ENCODE assay signal across 1 cellular context in genomic region chr6:135180458-135181332, GRCh38.
TF ChIP-seq lines count a peak whose summit lies in the region.

Gene MYB, plus strand, starts transcription at chr6:135181308. Its CDS starts 206 bp downstream, at chr6:135181514.

TF ChIP-seq in HepG2, 621 proteins besides CTCF, POLR2A, EP300 and RAD21 (continued from another document):
- TF ChIP-seq FIP1L1 (IDR thresholded peaks at IDR 0.05; ENCODE audit: borderline replicate concordance, insufficient read depth, low read depth, low read length): no peak
- TF ChIP-seq RARA (CRISPR knock-in tag; IDR thresholded peaks at IDR 0.05): no peak
- no peak for TF ChIP-seq ZNF501 (CRISPR knock-in tag; IDR thresholded peaks at IDR 0.05)
- TF ChIP-seq GTF3A (CRISPR knock-in tag; conservative IDR thresholded peaks at IDR 0.05): no peak
- TF ChIP-seq ZEB1 (IDR thresholded peaks at IDR 0.05; ENCODE audit: insufficient replicate concordance, low read depth): no peak
- no peak for TF ChIP-seq ZNF44 (CRISPR knock-in tag; IDR thresholded peaks at IDR 0.05)
- no peak for TF ChIP-seq PAX8 (CRISPR knock-in tag; IDR thresholded peaks at IDR 0.05; ENCODE audit: borderline replicate concordance)
- no peak for TF ChIP-seq ZIK1 (CRISPR knock-in tag; IDR thresholded peaks at IDR 0.05; ENCODE audit: borderline replicate concordance, low read depth)
- no peak for TF ChIP-seq ZNF407 (CRISPR knock-in tag; IDR thresholded peaks at IDR 0.05; ENCODE audit: not compliant biosample characterization)
- peak; percentile 70 for TF ChIP-seq ZNF777 (CRISPR knock-in tag; IDR thresholded peaks at IDR 0.05)
- no peak for TF ChIP-seq REL (CRISPR knock-in tag; conservative IDR thresholded peaks at IDR 0.05)
- TF ChIP-seq SKIL (CRISPR knock-in tag; IDR thresholded peaks at IDR 0.05; ENCODE audit: borderline replicate concordance): no peak
- no peak for TF ChIP-seq DRAP1 (CRISPR knock-in tag; IDR thresholded peaks at IDR 0.05)
- no peak for TF ChIP-seq ZBTB43 (CRISPR knock-in tag; conservative IDR thresholded peaks at IDR 0.05)
- no peak for TF ChIP-seq CENPT (CRISPR knock-in tag; IDR thresholded peaks at IDR 0.05; ENCODE audit: low read depth)
- TF ChIP-seq ZNF660 (CRISPR knock-in tag; IDR thresholded peaks at IDR 0.05; ENCODE audit: borderline replicate concordance, low read depth): no peak
- TF ChIP-seq ERF (CRISPR knock-in tag; IDR thresholded peaks at IDR 0.05): no peak
- TF ChIP-seq MIER3 (CRISPR knock-in tag; IDR thresholded peaks at IDR 0.05; ENCODE audit: borderline replicate concordance): no peak
- no peak for TF ChIP-seq NBN (conservative IDR thresholded peaks at IDR 0.05)
- no peak; the same call in 1 of the 2 replicates for TF ChIP-seq ZNF776 (CRISPR knock-in tag; IDR thresholded peaks at IDR 0.05)
- TF ChIP-seq TBX2 (CRISPR knock-in tag; IDR thresholded peaks at IDR 0.05; ENCODE audit: borderline replicate concordance): peak; percentile 27; the same call in 1 of the 2 replicates
- no peak for TF ChIP-seq TCF7L2 (IDR thresholded peaks at IDR 0.05; ENCODE audit: low read depth, low read length)
- TF ChIP-seq SCMH1 (CRISPR knock-in tag; IDR thresholded peaks at IDR 0.05; ENCODE audit: borderline replicate concordance): no peak
- no peak for TF ChIP-seq ASH2L (IDR thresholded peaks at IDR 0.05; ENCODE audit: insufficient read length, low read depth, low read length)
- TF ChIP-seq ZNF749 (CRISPR knock-in tag; IDR thresholded peaks at IDR 0.05; ENCODE audit: borderline replicate concordance): no peak
- TF ChIP-seq MAFF (IDR thresholded peaks at IDR 0.05; ENCODE audit: low read depth, low read length): no peak
- no peak for TF ChIP-seq ZNF724P (CRISPR knock-in tag; IDR thresholded peaks at IDR 0.05; ENCODE audit: borderline replicate concordance)
- no peak for TF ChIP-seq MED1 (CRISPR knock-in tag; IDR thresholded peaks at IDR 0.05)
- no peak for TF ChIP-seq U2AF2 (IDR thresholded peaks at IDR 0.05; ENCODE audit: low read depth, low read length)
- TF ChIP-seq TCF12 (IDR thresholded peaks at IDR 0.05): no peak
- TF ChIP-seq TCF12 (CRISPR knock-in tag; IDR thresholded peaks at IDR 0.05): no peak
- TF ChIP-seq ZNF281 (CRISPR knock-in tag; IDR thresholded peaks at IDR 0.05; ENCODE audit: borderline replicate concordance): no peak
- peak; percentile 33; the same call in 1 of the 2 replicates for TF ChIP-seq KDM5B (CRISPR knock-in tag; IDR thresholded peaks at IDR 0.05; ENCODE audit: borderline replicate concordance)
- TF ChIP-seq TAF1 (CRISPR knock-in tag; IDR thresholded peaks at IDR 0.05): no peak
- TF ChIP-seq ZBTB20 (CRISPR knock-in tag; IDR thresholded peaks at IDR 0.05; ENCODE audit: borderline replicate concordance, low read depth): no peak
- TF ChIP-seq ZBTB14 (CRISPR knock-in tag; IDR thresholded peaks at IDR 0.05): no peak
- TF ChIP-seq ZNF83 (CRISPR knock-in tag; IDR thresholded peaks at IDR 0.05; ENCODE audit: borderline replicate concordance): no peak
- TF ChIP-seq TFDP2 (CRISPR knock-in tag; IDR thresholded peaks at IDR 0.05): peak; percentile 73; the same call in 1 of the 2 replicates
